Comparison of ENCODE assay signal across 8 cellular contexts in genomic region chr12:96108321-96108720, GRCh38.
DNase-seq lines count a peak whose midpoint lies in the region; ATAC-seq and TF ChIP-seq lines count a peak whose summit lies in the region.

No MANE protein-coding gene starts in this region.

- in situ Hi-C loops in Panc1 (cut with HindIII; ENCODE audit: low pct_unique_long_range_greater_than_20kb, low sequenced_read_pairs): no loop called here

- no peaks in the 10 kb centered on the region for H3K9me3 ChIP-seq in Panc1 (ENCODE audit: control insufficient read depth, insufficient read depth, low read depth, low read length)
- no peaks in the 10 kb centered on the region for H3K9me3 ChIP-seq in adrenal gland (replicated peaks in 1 of 3)

- 51 to 64% (median 57%) methylated on average over 10 to 11 of the region's 11 CpGs for WGBS in adrenal gland, 4 donors

- ATAC-seq in Panc1: peak; percentile 51; the same call in 1 of the 2 replicates
- ATAC-seq in foreskin keratinocyte: no peak

- DNase-seq in AML-193 (lab: John Stamatoyannopoulos, UW) (peak; percentile 69 to 78), Panc1 (ENCODE audit: low read depth, low spot score) (no peak), adrenal gland (peak; percentile 35 to 67 (median 42)), midbrain (lab: John Stamatoyannopoulos, UW) (peak; percentile 19), foreskin keratinocyte (no peak), NCI-H1417 treated with DMSO at 0.1 percent for 48 hours (lab: John Stamatoyannopoulos, UW) (no peak), NCI-H187 (lab: John Stamatoyannopoulos, UW) (no peak), coronary artery (ENCODE audit: low spot score) (no peak)

- H3K27ac ChIP-seq in Panc1 (ENCODE audit: low read length) (no peak overlapping the region), adrenal gland (peak overlapping the region in 3 of 5 donors; percentile 41 to 73 (median 47)), foreskin keratinocyte (no peak overlapping the region), coronary artery (no peak overlapping the region)

- H3K4me3 ChIP-seq in Panc1 (ENCODE audit: low read depth in 2 of 2, low read length in 2 of 2) (no peak overlapping the region), adrenal gland (no peak overlapping the region), coronary artery (no peak overlapping the region)

- no peaks in the 10 kb centered on the region; the same call in 1 of the 2 replicates for H3K27me3 ChIP-seq in Panc1 (ENCODE audit: control insufficient read depth, insufficient read depth, low read length)
- H3K27me3 ChIP-seq in adrenal gland: no peaks in the 10 kb centered on the region
- H3K27me3 ChIP-seq in foreskin keratinocyte: peaks cover 13% of the 10 kb centered on the region

- TF ChIP-seq CTCF in Panc1 (IDR thresholded peaks at IDR 0.05) (no peak), adrenal gland (IDR thresholded peaks at IDR 0.05) (no peak), foreskin keratinocyte (conservative IDR thresholded peaks at IDR 0.05) (no peak), coronary artery (IDR thresholded peaks at IDR 0.05) (no peak)

- H3K4me1 ChIP-seq in Panc1 (ENCODE audit: control insufficient read depth, insufficient read depth, low read length) (no peaks in the 10 kb centered on the region), adrenal gland (replicated peaks in 1 of 2) (peaks cover 0 to 3% of the 10 kb centered on the region in 2 donors), foreskin keratinocyte (no peaks in the 10 kb centered on the region)

- POLR2A ChIA-PET in Panc1 (lab: Charles Lee): no interaction called here

- no peak for TF ChIP-seq POLR2A in adrenal gland (IDR thresholded peaks at IDR 0.05)

- CTCF ChIA-PET in Panc1 (lab: Charles Lee): no interaction called here

- BruUV-seq in Panc1 (replicated peaks; lab: Mats Ljungman, UMichigan): no TSS peak

- no peaks in the 10 kb centered on the region for H3K36me3 ChIP-seq in Panc1 (ENCODE audit: control insufficient read depth, insufficient read depth, low read length)
- H3K36me3 ChIP-seq in adrenal gland (replicated peaks in 1 of 2): no peaks in the 10 kb centered on the region

- intact Hi-C loops in Panc1 (cut with micrococcal nuclease; ENCODE audit: unreplicated experiment) (no loop called here), adrenal gland (cut with DNase I) (no loop called here)

Comparison
In these comparisons a context has a peak if more than half of its experiments do, and no peak if none do; other contexts are left out.
1. DNase-seq: peak in AML-193 (2 of 2), adrenal gland (7 of 7) and midbrain (single experiment); none in Panc1 (single experiment), foreskin keratinocyte (0 of 2), NCI-H1417 treated with DMSO at 0.1 percent for 48 hours (single experiment), NCI-H187 (0 of 2) and coronary artery (single experiment).
2. H3K27ac ChIP-seq: peak in adrenal gland (3 of 5); none in Panc1 (single experiment), foreskin keratinocyte (single experiment) and coronary artery (0 of 2).